Comparison of ENCODE assay signal across 10 cellular contexts in the genomic region with DNA sequence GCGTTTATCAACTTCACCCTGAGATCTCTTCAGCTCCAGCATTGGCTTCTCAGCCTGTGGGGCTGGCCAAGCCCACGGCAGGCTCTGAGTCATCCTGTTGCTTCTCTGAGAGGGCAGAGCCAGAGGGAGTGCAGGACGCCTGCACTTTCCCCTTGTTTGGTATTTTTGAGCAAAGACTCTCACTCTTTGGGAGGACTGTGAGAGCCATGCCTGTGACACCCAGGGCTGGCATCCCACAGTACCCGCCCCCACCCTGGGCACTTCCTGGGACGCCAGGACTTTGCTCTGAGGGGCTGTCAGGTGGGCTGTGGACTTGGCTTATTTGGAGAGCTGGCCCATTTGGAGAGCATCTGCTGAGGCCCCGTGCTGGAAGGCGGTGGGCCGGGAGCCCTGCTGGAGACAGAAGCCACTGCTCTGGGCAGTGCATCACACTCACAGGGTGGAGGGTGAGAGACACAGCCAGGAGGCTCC. TPM values are rescaled to one million over a fixed set of nuclear protein-coding genes. Genes with fewer than 3 reads are reported as not detected.
DNase-seq lines count a peak whose midpoint lies in the region; ATAC-seq, FAIRE-seq and TF ChIP-seq lines count a peak whose summit lies in the region.
"Had no signal": no experiment of that assay in that cellular context is flagged by ENCODE, and none has a peak within 500 bp of the region (broad histone marks: within the 10 kb centered on the region; RNA-seq: fewer than 3 reads in every experiment).

No MANE protein-coding gene starts in this region.

- in situ Hi-C loops in K562 (cut with MboI): no loop called here

- peaks cover 16% of the 10 kb centered on the region for H3K36me3 Mint-ChIP-seq in type B pancreatic cell
- H3K36me3 Mint-ChIP-seq: activated naive CD4-positive, alpha-beta T cell treated with anti-CD3 and anti-CD28 coated beads, Interleukin-2, amount 50 U/mL, for 24 hours had no signal

- H3K4me3 Mint-ChIP-seq in type B pancreatic cell: no peak overlapping the region
- H3K4me3 Mint-ChIP-seq: activated naive CD4-positive, alpha-beta T cell treated with anti-CD3 and anti-CD28 coated beads, Interleukin-2, amount 50 U/mL, for 24 hours; T-helper 1 cell treated with Interleukin-12 subunit alpha and Interleukin-12 subunit beta and Interleukin-4 antibody, amounts not matched to agents 30 μg/mL and 1 μg/mL, for 36 hours had no signal

- H3K9me3 ChIP-seq in K562 (replicated peaks; ENCODE audit: control insufficient read depth, insufficient read depth, low read depth, low read length) (no peaks in the 10 kb centered on the region), keratinocyte (ENCODE audit: control insufficient read depth, low read depth, low read length) (no peaks in the 10 kb centered on the region), tibial nerve (no peaks in the 10 kb centered on the region)

- H3K4me3 ChIP-seq in HFF-Myc (replicated peaks; ENCODE audit: low read depth, low read length) (no peak overlapping the region), K562 (no peak overlapping the region), keratinocyte (ENCODE audit: control insufficient read depth in 2 of 3, extremely low read depth in 1 of 3, insufficient read depth in 2 of 3, low read depth in 1 of 3, low read length in 3 of 3) (no peak overlapping the region), tibial nerve (no peak overlapping the region)

- H4K20me1 ChIP-seq in K562 (replicated peaks; ENCODE audit: control insufficient read depth, insufficient read depth, low read length) (peaks cover 5% of the 10 kb centered on the region; the same call in 1 of the 2 replicates), keratinocyte (ENCODE audit: control insufficient read depth, extremely low read depth, insufficient read depth, low read length) (peaks cover 3% of the 10 kb centered on the region)

- no peak; the same call in 2 of the 3 replicates for ATAC-seq in K562
- no peak for ATAC-seq in HG03469 (IDR thresholded peaks at IDR 0.05; ENCODE audit: unreplicated experiment)

- FAIRE-seq in K562 (lab: Jason Lieb, UNC) (no peak), keratinocyte (lab: Jason Lieb, UNC) (peak; percentile 67)

- no peak for TF ChIP-seq RAD21 in K562 (CRISPR knock-in tag; conservative IDR thresholded peaks at IDR 0.05 in 1 of 2, IDR thresholded peaks at IDR 0.05 in 1 of 2)

- peaks cover 35% of the 10 kb centered on the region; the same call in 2 of the 3 replicates for H3K36me3 ChIP-seq in K562 (ENCODE audit: control insufficient read depth, insufficient read depth, low read length)
- H3K36me3 ChIP-seq in keratinocyte (ENCODE audit: control insufficient read depth in 2 of 2, extremely low read depth in 1 of 2, insufficient read depth in 2 of 2, low read length in 2 of 2): peaks cover 4 to 19% of the 10 kb centered on the region in 2 experiments
- peaks cover 0 to 18% (median 0%) of the 10 kb centered on the region in 3 donors for H3K36me3 ChIP-seq in tibial nerve

- H3K27me3 Mint-ChIP-seq in type B pancreatic cell: no peaks in the 10 kb centered on the region
- H3K27me3 Mint-ChIP-seq: activated naive CD4-positive, alpha-beta T cell treated with anti-CD3 and anti-CD28 coated beads, Interleukin-2, amount 50 U/mL, for 24 hours had no signal

- dilution Hi-C loops in keratinocyte (cut with MboI; ENCODE audit: extremely low pct_ligation_motif_present, low sequenced_read_pairs): no loop called here

- TF ChIP-seq CTCF in HFF-Myc (IDR thresholded peaks at IDR 0.05; ENCODE audit: low read depth, low read length, missing control alignments) (no peak), K562 (IDR thresholded peaks at IDR 0.05 in 2 of 3, conservative IDR thresholded peaks at IDR 0.05 in 1 of 3; ENCODE audit: insufficient read depth in 2 of 3, low read depth in 1 of 3, low read length in 3 of 3) (no peak), keratinocyte (optimal IDR thresholded peaks at IDR 0.05 in 1 of 3, IDR thresholded peaks at IDR 0.05 in 1 of 3, conservative IDR thresholded peaks at IDR 0.05 in 1 of 3; ENCODE audit: extremely low read depth in 1 of 3, insufficient read depth in 2 of 3, low read length in 3 of 3) (no peak), tibial nerve (IDR thresholded peaks at IDR 0.05) (no peak), type B pancreatic cell (conservative IDR thresholded peaks at IDR 0.05) (no peak)

- H3K27ac Mint-ChIP-seq in type B pancreatic cell: no peak overlapping the region
- H3K27ac Mint-ChIP-seq: activated naive CD4-positive, alpha-beta T cell treated with anti-CD3 and anti-CD28 coated beads, Interleukin-2, amount 50 U/mL, for 24 hours; T-helper 1 cell treated with Interleukin-12 subunit alpha and Interleukin-12 subunit beta and Interleukin-4 antibody, amounts not matched to agents 30 μg/mL and 1 μg/mL, for 36 hours had no signal

- no peak for TF ChIP-seq EP300 in K562 (IDR thresholded peaks at IDR 0.05; ENCODE audit: low read length)
- TF ChIP-seq EP300 in tibial nerve (IDR thresholded peaks at IDR 0.05): no peak

- H3K9ac ChIP-seq in K562 (ENCODE audit: insufficient read depth in 1 of 2, low read depth in 2 of 2, low read length in 2 of 2) (peak overlapping the region in 1 of 2 experiments; percentile 28; a peak in 1 of 4 replicates), keratinocyte (ENCODE audit: control insufficient read depth, extremely low read depth, insufficient read depth, low read length) (peak overlapping the region; percentile 43)

- H3K27me3 ChIP-seq in K562 (ENCODE audit: control insufficient read depth in 2 of 2, insufficient read depth in 2 of 2, low read length in 2 of 2): no peaks in the 10 kb centered on the region
- no peaks in the 10 kb centered on the region for H3K27me3 ChIP-seq in keratinocyte (ENCODE audit: control insufficient read depth, extremely low read depth, insufficient read depth, low read length)
- no peaks in the 10 kb centered on the region for H3K27me3 ChIP-seq in tibial nerve

- CTCF ChIA-PET in K562 (lab: Yijun Ruan, JAX; ENCODE audit: low intra/inter-chr PET ratio): no interaction called here

- no peaks in the 10 kb centered on the region for H3K9me3 Mint-ChIP-seq in type B pancreatic cell
- H3K9me3 Mint-ChIP-seq: activated naive CD4-positive, alpha-beta T cell treated with anti-CD3 and anti-CD28 coated beads, Interleukin-2, amount 50 U/mL, for 24 hours; T-helper 1 cell treated with Interleukin-12 subunit alpha and Interleukin-12 subunit beta and Interleukin-4 antibody, amounts not matched to agents 30 μg/mL and 1 μg/mL, for 36 hours had no signal

- peaks cover 5% of the 10 kb centered on the region for H3K9me1 ChIP-seq in K562 (ENCODE audit: control insufficient read depth, insufficient read depth, low read length)
- H3K9me1 ChIP-seq in keratinocyte (ENCODE audit: control insufficient read depth, extremely low read depth, insufficient read depth, low read length): peaks cover 10% of the 10 kb centered on the region

- POLR2A ChIA-PET in K562 (lab: Yijun Ruan, JAX): interaction anchor here (0.6 to 3.1 kb wide), 3 partner anchors 10 to 21 kb away, joined by 3 to 15 read pairs (median 3); no protein-coding TSS in a partner anchor

- H3K4me2 ChIP-seq in K562 (ENCODE audit: insufficient read depth, low read length) (no peak overlapping the region), keratinocyte (ENCODE audit: control insufficient read depth, extremely low read depth, insufficient read depth, low read depth, low read length) (peak overlapping the region; percentile 10)

- H3K4me1 ChIP-seq in K562 (replicated peaks in 1 of 2; ENCODE audit: control insufficient read depth in 2 of 2, insufficient read depth in 2 of 2, low read length in 2 of 2): peaks cover 0 to 3% of the 10 kb centered on the region in 2 experiments; a peak in 1 of 5 replicates
- H3K4me1 ChIP-seq in keratinocyte (ENCODE audit: control insufficient read depth, extremely low read depth, insufficient read depth, low read length): peaks cover 51% of the 10 kb centered on the region
- H3K4me1 ChIP-seq in tibial nerve: peaks cover 0 to 19% (median 0%) of the 10 kb centered on the region in 4 donors

- H3K79me2 ChIP-seq in K562 (ENCODE audit: control insufficient read depth, insufficient read depth, low read length): no peaks in the 10 kb centered on the region
- H3K79me2 ChIP-seq in keratinocyte (ENCODE audit: control insufficient read depth, insufficient read depth, low read length): peaks cover 20% of the 10 kb centered on the region

- no peak overlapping the region for H2AFZ ChIP-seq in K562 (ENCODE audit: low read depth, low read length)
- H2AFZ ChIP-seq in keratinocyte (ENCODE audit: control insufficient read depth, low read length): no peak overlapping the region

- H3K4me1 Mint-ChIP-seq in type B pancreatic cell (ENCODE audit: unreplicated experiment): peaks cover 10% of the 10 kb centered on the region
- H3K4me1 Mint-ChIP-seq: activated naive CD4-positive, alpha-beta T cell treated with anti-CD3 and anti-CD28 coated beads, Interleukin-2, amount 50 U/mL, for 24 hours had no signal

- no peak overlapping the region for H3K27ac ChIP-seq in K562 (ENCODE audit: extremely low read depth, low read depth, low read length)
- H3K27ac ChIP-seq in keratinocyte (ENCODE audit: control insufficient read depth, insufficient read depth, low read length): peak overlapping the region; percentile 88
- H3K27ac ChIP-seq in tibial nerve: peak overlapping the region in 3 of 4 donors; percentile 45 to 69 (median 67)

- TF ChIP-seq POLR2A in K562 (conservative IDR thresholded peaks at IDR 0.05): no peak
- no peak for TF ChIP-seq POLR2A in tibial nerve (IDR thresholded peaks at IDR 0.05)

- BruUV-seq in K562 (replicated peaks; lab: Mats Ljungman, UMichigan): no TSS peak

- 69% methylated on average over 8 of the region's 8 CpGs for WGBS in K562 (ENCODE audit: insufficient coverage, low coverage, missing lambda C conversion rate)
- 44 to 48% methylated on average over 8 of the region's 8 CpGs for WGBS in tibial nerve, 2 donors

- intact Hi-C loops in K562 (cut with micrococcal nuclease): loop anchor here (5.0 kb wide), 1 partner anchor 37 kb away; a partner anchor contains a TSS

- DNase-seq in HFF-Myc (ENCODE audit: extremely low read depth, low read depth): peak; percentile 24
- DNase-seq in K562 (ENCODE audit: extremely low read depth in 1 of 4, low spot score in 3 of 4): peak in 1 of 4 experiments; percentile 23
- no peak for DNase-seq in keratinocyte (ENCODE audit: low read depth, low spot score)
- DNase-seq in tibial nerve (ENCODE audit: low spot score in 2 of 2): peak; percentile 14 to 21
- no peak for DNase-seq in type B pancreatic cell (ENCODE audit: extremely low spot score, unreplicated experiment)
- no peak for DNase-seq in NCI-H1417 treated with DMSO at 0.1 percent for 48 hours (lab: John Stamatoyannopoulos, UW)
- DNase-seq in mesenteric fat pad (ENCODE audit: low spot score): no peak

RNA-seq across cellular contexts. Expression of a gene that starts 37.4 kb away (rescaled TPM):
- total RNA-seq in K562 (2011; cell fraction: chromatin; rRNA removed; ENCODE audit: low replicate concordance): 20.7 and 22.7 TPM in 2 replicates
- total RNA-seq in K562 (2011; cell fraction: nucleolus; rRNA removed): 13.6 and 15.0 TPM in 2 replicates
- 17.8 and 20.5 TPM in 2 replicates for total RNA-seq in K562 (2011; cell fraction: nucleoplasm; rRNA removed)
- total RNA-seq in K562 (2014; rRNA removed) (5.9 and 9.2 TPM in 2 replicates), K562 (2014; rRNA removed; fragmentation: Illumina TruSeq; extraction: Trizol) (9.3 and 10.4 TPM in 2 replicates), K562 (2015; rRNA removed; fragmentation: Illumina TruSeq; extraction: Trizol) (9.4 and 10.3 TPM in 2 replicates), K562 (2021) (12.7 and 12.9 TPM in 2 replicates), tibial nerve (1 to 10 TPM; 4.5 to 8.8 (median 6.8) TPM), type B pancreatic cell (ENCODE audit: low replicate concordance) (15.3 and 25.6 TPM in 2 replicates), mesenteric fat pad (12.5 TPM)
- polyA plus RNA-seq in K562 (2011; rRNA removed) (8.6 and 9.6 TPM in 2 replicates), K562 (2014; fragmentation: Illumina TruSeq; extraction: Trizol) (11.1 and 12.8 TPM in 2 replicates), K562 (2014; fragmentation: Nextera tagmentation; extraction: Ambion mirVana) (1 to 10 TPM in 1 of 2 experiments, under 1 TPM in 1; 0.90 to 1.2 TPM), K562 (2014; rRNA removed) (6.0 and 10.2 TPM in 2 replicates), keratinocyte (22.4 to 25.0 TPM (median 23.1 TPM) in 3 replicates)
- 10.2 and 10.6 TPM in 2 replicates for polyA plus RNA-seq in K562 (2011; cell fraction: cytosol; rRNA removed)
- polyA plus RNA-seq in K562 (2011; cell fraction: nucleus; rRNA removed): 8.4 and 10.9 TPM in 2 replicates
- polyA plus RNA-seq in K562 (2012): 8.2 and 9.1 TPM in 2 replicates
- polyA minus RNA-seq in K562 (2011; rRNA and poly(A)+ RNA removed): 10.1 and 10.6 TPM in 2 replicates
- polyA minus RNA-seq in K562 (2011; cell fraction: cytosol; rRNA and poly(A)+ RNA removed): 4.4 and 7.1 TPM in 2 replicates
- 4.0 and 9.1 TPM in 2 replicates for polyA minus RNA-seq in K562 (2011; cell fraction: nucleus; rRNA and poly(A)+ RNA removed)
- polyA plus RNA-seq in keratinocyte (2011; ENCODE audit: low read depth): 21.7 TPM
- polyA plus RNA-seq in keratinocyte (2011; cell fraction: cytosol; rRNA removed): 11.0 and 14.0 TPM in 2 replicates
- polyA plus RNA-seq in keratinocyte (2011; cell fraction: nucleus; rRNA removed): 31.6 and 34.8 TPM in 2 replicates
- 9.3 and 24.1 TPM in 2 replicates for polyA plus RNA-seq in keratinocyte (2012; ENCODE audit: low replicate concordance)
- polyA minus RNA-seq in keratinocyte: 36.4 to 62.2 TPM (median 39.0 TPM) in 3 replicates
- polyA minus RNA-seq in keratinocyte (2011; cell fraction: cytosol; rRNA and poly(A)+ RNA removed): 8.8 TPM
- 26.9 and 64.1 TPM in 2 replicates for polyA minus RNA-seq in keratinocyte (2011; cell fraction: nucleus; rRNA and poly(A)+ RNA removed)

Comparison
In these comparisons a context has a peak if more than half of its experiments do, and no peak if none do; other contexts are left out.
1. DNase-seq: peak in HFF-Myc (single experiment) and tibial nerve (2 of 2); none in keratinocyte (single experiment), type B pancreatic cell (single experiment), NCI-H1417 treated with DMSO at 0.1 percent for 48 hours (single experiment) and mesenteric fat pad (single experiment).